Comparison of ENCODE assay signal across 16 cellular contexts in genomic region chr12:114672817-114673168, GRCh38. TPM values are rescaled to one million over a fixed set of nuclear protein-coding genes. Genes with fewer than 3 reads are reported as not detected.
DNase-seq lines count a peak whose midpoint lies in the region; ATAC-seq and TF ChIP-seq lines count a peak whose summit lies in the region.
"Had no signal": no experiment of that assay in that cellular context is flagged by ENCODE, and none has a peak within 500 bp of the region (broad histone marks: within the 10 kb centered on the region; RNA-seq: fewer than 3 reads in every experiment).

No MANE protein-coding gene starts in this region.

- H3K27ac ChIP-seq in foreskin keratinocyte (peak overlapping the region; percentile 43), sigmoid colon (peak overlapping the region in 3 of 4 donors; percentile 25 to 47 (median 38))
- H3K27ac ChIP-seq in effector memory CD4-positive, alpha-beta T cell (ENCODE audit: insufficient read depth, low read length, poor library complexity, severe bottlenecking), result no peak overlapping the region

- intact Hi-C loops in sigmoid colon (cut with DNase I), result no loop called here

- DNase-seq in BE2C (no peak), foreskin keratinocyte (peak in 1 of 2 donors; percentile 77), sigmoid colon (no peak), SKM-1 treated with dmso at 0.1 percent for 144 hours (lab: John Stamatoyannopoulos, UW; ENCODE audit: unreplicated experiment) (no peak), activated gamma-delta T cell treated with Interleukin-2 at 50 U/mL for 16 hours (no peak)
- DNase-seq in effector memory CD4-positive, alpha-beta T cell, result no peak
- DNase-seq: activated B cell treated with CpG ODN at 0.5 μM for 24 hours; activated gamma-delta T cell; DMS 273 treated with DMSO at 0.1 percent for 48 hours; MG63; NCI-H2029 treated with DMSO at 0.1 percent for 48 hours; NCI-H526 treated with DMSO at 0.1 percent for 48 hours; stimulated activated CD4-positive, alpha-beta T cell treated with anti-CD3 and anti-CD28 coated beads, Interleukin-15, amount 100 ng/mL, for 24 hours had no signal

- TF ChIP-seq CTCF in BE2C (IDR thresholded peaks at IDR 0.05; ENCODE audit: low read depth, low read length) (no peak), WI38 (IDR thresholded peaks at IDR 0.05; ENCODE audit: low read depth, low read length) (no peak), foreskin keratinocyte (conservative IDR thresholded peaks at IDR 0.05) (no peak), sigmoid colon (IDR thresholded peaks at IDR 0.05) (no peak)

- ATAC-seq in foreskin keratinocyte (peak; percentile 13), HG03521 (IDR thresholded peaks at IDR 0.05; ENCODE audit: unreplicated experiment) (no peak)
- ATAC-seq: Panc1 had no signal

- peaks cover 23% of the 10 kb centered on the region for H3K4me1 ChIP-seq in BE2C
- peaks cover 43% of the 10 kb centered on the region for H3K4me1 ChIP-seq in foreskin keratinocyte
- peaks cover 0 to 13% (median 13%) of the 10 kb centered on the region in 4 donors for H3K4me1 ChIP-seq in sigmoid colon
- no peaks in the 10 kb centered on the region for H3K4me1 ChIP-seq in effector memory CD4-positive, alpha-beta T cell (ENCODE audit: control insufficient read depth, insufficient read depth, low read length, poor library complexity, severe bottlenecking)

- peaks cover 72% of the 10 kb centered on the region for H3K36me3 ChIP-seq in BE2C
- no peaks in the 10 kb centered on the region for H3K36me3 ChIP-seq in sigmoid colon
- no peaks in the 10 kb centered on the region for H3K36me3 ChIP-seq in effector memory CD4-positive, alpha-beta T cell (ENCODE audit: control insufficient read depth, insufficient read depth, low read length)

- TF ChIP-seq EP300 in sigmoid colon (IDR thresholded peaks at IDR 0.05), result no peak

- WGBS in sigmoid colon, 2 donors, result 68 to 78% methylated on average over 4 of the region's 4 CpGs

- H3K27me3 ChIP-seq in BE2C (no peaks in the 10 kb centered on the region), foreskin keratinocyte (no peaks in the 10 kb centered on the region), sigmoid colon (peaks cover 2 to 37% (median 21%) of the 10 kb centered on the region in 3 donors)
- peaks cover 14% of the 10 kb centered on the region for H3K27me3 ChIP-seq in effector memory CD4-positive, alpha-beta T cell (replicated peaks; ENCODE audit: control insufficient read depth, insufficient read depth, low read length, poor library complexity, severe bottlenecking)
- H3K27me3 ChIP-seq: MG63 had no signal

- peak overlapping the region; percentile 64 for H3K4me3 ChIP-seq in BE2C (ENCODE audit: low read depth, low read length)
- peak overlapping the region; percentile 58 for H3K4me3 ChIP-seq in WI38 (ENCODE audit: low read depth, low read length)
- no peak overlapping the region for H3K4me3 ChIP-seq in sigmoid colon
- no peak overlapping the region for H3K4me3 ChIP-seq in effector memory CD4-positive, alpha-beta T cell (ENCODE audit: insufficient read depth, low read depth, low read length, poor library complexity, severe bottlenecking)
- H3K4me3 ChIP-seq: MG63 had no signal

- no peak for TF ChIP-seq POLR2A in sigmoid colon (IDR thresholded peaks at IDR 0.05)

- no peaks in the 10 kb centered on the region for H3K9me3 ChIP-seq in BE2C
- no peaks in the 10 kb centered on the region for H3K9me3 ChIP-seq in sigmoid colon
- H3K9me3 ChIP-seq in effector memory CD4-positive, alpha-beta T cell (ENCODE audit: control insufficient read depth, low read length), result no peaks in the 10 kb centered on the region
- H3K9me3 ChIP-seq: MG63 had no signal

RNA-seq across cellular contexts. Expression of gene TBX3, which starts 11.2 kb away (rescaled TPM):
- polyA plus RNA-seq in BE2C (2012; ENCODE audit: insufficient read depth, insufficient read length, low read depth), result 60.5 TPM
- total RNA-seq in foreskin keratinocyte (25.1 and 33.5 TPM in 2 replicates), sigmoid colon (1 to 10 TPM; 6.2 to 9.7 (median 7.6) TPM)
- polyA plus RNA-seq in foreskin keratinocyte (10.3 and 11.9 TPM in 2 replicates), sigmoid colon (1 to 10 TPM; 2.3 to 5.3 (median 2.4) TPM)
- total RNA-seq: activated B cell treated with CpG ODN at 0.5 μM for 24 hours had no signal

Comparison
In these comparisons a context has a peak if more than half of its experiments do, and no peak if none do; other contexts are left out.
1. H3K4me3 ChIP-seq: peak in BE2C (single experiment) and WI38 (single experiment); none in sigmoid colon (0 of 4) and effector memory CD4-positive, alpha-beta T cell (single experiment).